In genomic region chr22:23884133-23884532, GRCh38 we compare ENCODE assay signal across 21 cellular contexts. TPM values are rescaled to one million over a fixed set of nuclear protein-coding genes. Genes with fewer than 3 reads are reported as not detected.
DNase-seq lines count a peak whose midpoint lies in the region; ATAC-seq and TF ChIP-seq lines count a peak whose summit lies in the region.
"Had no signal": no experiment of that assay in that cellular context is flagged by ENCODE, and none has a peak within 500 bp of the region (broad histone marks: within the 10 kb centered on the region; RNA-seq: fewer than 3 reads in every experiment).

No MANE protein-coding gene starts in this region.

- no peaks in the 10 kb centered on the region for H4K20me1 ChIP-seq in IMR-90 (ENCODE audit: insufficient read depth, low read length)
- H4K20me1 ChIP-seq in neural progenitor cell (ENCODE audit: low read depth) = no peaks in the 10 kb centered on the region

- intact Hi-C loops in IMR-90 (cut with micrococcal nuclease) = no loop called here

- no TSS peak for BruUV-seq in IMR-90 (replicated peaks; lab: Mats Ljungman, UMichigan)

- in situ Hi-C loops in IMR-90 (cut with MboI; ENCODE audit: low sequenced_read_pairs) = no loop called here

- H3K18ac ChIP-seq in IMR-90 (ENCODE audit: low read depth, low read length) = no peak overlapping the region
- H3K18ac ChIP-seq in neuronal stem cell (ENCODE audit: low read length) = no peak overlapping the region

- H3K4me3 Mint-ChIP-seq in glutamatergic neuron (ENCODE audit: unreplicated experiment) (no peak overlapping the region), neural progenitor cell (no peak overlapping the region)
- H3K4me3 Mint-ChIP-seq: CD4-positive, CD25-positive, alpha-beta regulatory T cell; CD8-positive, alpha-beta memory T cell had no signal

- H3K4me3 ChIP-seq in IMR-90 (ENCODE audit: insufficient read depth, low read depth, low read length) (no peak overlapping the region), neuronal stem cell (ENCODE audit: low read length in 2 of 2) (no peak overlapping the region), neural progenitor cell (no peak overlapping the region)
- H3K4me3 ChIP-seq: A549, HAP-1 had no signal

- no peak overlapping the region for H2BK15ac ChIP-seq in IMR-90 (ENCODE audit: low read depth, low read length)
- no peak overlapping the region for H2BK15ac ChIP-seq in neuronal stem cell (ENCODE audit: low read length)

- peaks cover 6% of the 10 kb centered on the region for H3K27me3 Mint-ChIP-seq in glutamatergic neuron (ENCODE audit: unreplicated experiment)
- peaks cover 4% of the 10 kb centered on the region for H3K27me3 Mint-ChIP-seq in neural progenitor cell (ENCODE audit: insufficient read depth, low read depth)
- H3K27me3 Mint-ChIP-seq: CD4-positive, CD25-positive, alpha-beta regulatory T cell; CD8-positive, alpha-beta memory T cell; IgD-negative memory B cell had no signal

- dilution Hi-C loops in IMR-90 (cut with HindIII; ENCODE audit: low sequenced_read_pairs, unreplicated experiment) = no loop called here

- ATAC-seq in IMR-90 (ENCODE audit: low read depth) = no peak
- ATAC-seq in HG03520 (IDR thresholded peaks at IDR 0.05; ENCODE audit: unreplicated experiment) = no peak
- ATAC-seq: A549 had no signal

- H3K36me3 Mint-ChIP-seq in glutamatergic neuron (ENCODE audit: unreplicated experiment) (peaks cover 8% of the 10 kb centered on the region), neural progenitor cell (peaks cover 21% of the 10 kb centered on the region)

- H3K9ac ChIP-seq in IMR-90 (ENCODE audit: low read depth, low read length) (no peak overlapping the region), neuronal stem cell (ENCODE audit: low read depth, low read length, poor library complexity) (no peak overlapping the region), neural progenitor cell (no peak overlapping the region)

- peaks cover 3% of the 10 kb centered on the region for H3K4me1 ChIP-seq in IMR-90 (ENCODE audit: control insufficient read depth, insufficient read depth, low read length)
- peaks cover 0 to 3% of the 10 kb centered on the region in 2 donors for H3K4me1 ChIP-seq in neuronal stem cell (ENCODE audit: control insufficient read depth in 2 of 2, insufficient read depth in 1 of 2, low read depth in 1 of 2, low read length in 2 of 2)
- H3K4me1 ChIP-seq in neural progenitor cell = peaks cover 7% of the 10 kb centered on the region

- WGBS in IMR-90 (ENCODE audit: extremely low coverage in 2 of 2, insufficient read length in 1 of 2), 2 experiments = 40% methylated on average over 1 of the region's 9 CpGs; no CpG with 5 or more reads in 1 of the 2 experiments
- WGBS in neuronal stem cell (ENCODE audit: extremely low coverage in 2 of 2, insufficient read length in 2 of 2, insufficient replicate concordance in 1 of 2), 2 donors = no CpG with 5 or more reads among the region's 9 CpGs

- H3K9me3 Mint-ChIP-seq in glutamatergic neuron (ENCODE audit: unreplicated experiment) (peaks cover 6% of the 10 kb centered on the region), neural progenitor cell (no peaks in the 10 kb centered on the region)
- H3K9me3 Mint-ChIP-seq: CD8-positive, alpha-beta memory T cell; IgD-negative memory B cell had no signal

- peaks cover 6% of the 10 kb centered on the region; the same call in 1 of the 2 replicates for H3K9me1 ChIP-seq in IMR-90 (ENCODE audit: insufficient read depth, low read length)

- H3K79me2 ChIP-seq in neural progenitor cell (ENCODE audit: low read depth) = no peaks in the 10 kb centered on the region

- H3K23ac ChIP-seq in IMR-90 (ENCODE audit: low read depth, low read length) (no peak overlapping the region), neuronal stem cell (ENCODE audit: low read depth, low read length, poor library complexity) (no peak overlapping the region)

- no peak overlapping the region for H3K4me2 ChIP-seq in IMR-90 (ENCODE audit: low read depth, low read length)
- no peak overlapping the region for H3K4me2 ChIP-seq in neuronal stem cell (ENCODE audit: insufficient read depth, low read length, poor library complexity, severe bottlenecking)
- no peak overlapping the region for H3K4me2 ChIP-seq in neural progenitor cell
- H3K4me2 ChIP-seq: A549 had no signal

- peak; percentile 51 for DNase-seq in NCI-H82 (lab: John Stamatoyannopoulos, UW)
- DNase-seq in NCI-H82 treated with DMSO at 0.1 percent for 48 hours (lab: John Stamatoyannopoulos, UW; ENCODE audit: unreplicated experiment) = no peak
- DNase-seq in IMR-90 = no peak
- peak; percentile 79 for DNase-seq in glutamatergic neuron
- no peak for DNase-seq in neuronal stem cell (ENCODE audit: low spot score)
- DNase-seq in Kasumi-1 (lab: John Stamatoyannopoulos, UW) = no peak
- no peak for DNase-seq in neural progenitor cell (ENCODE audit: low spot score)
- DNase-seq: CD4-positive, CD25-positive, alpha-beta regulatory T cell; CD8-positive, alpha-beta memory T cell; COR-L47; DMS 273 treated with DMSO at 0.1 percent for 48 hours; DMS53; DND-41; EL had no signal

- peak overlapping the region; percentile 22 for H2BK12ac ChIP-seq in neuronal stem cell (ENCODE audit: low read length)

- no peak for TF ChIP-seq POLR2A in IMR-90 (IDR thresholded peaks at IDR 0.05; ENCODE audit: low read depth, low read length)

- no peak overlapping the region for H2BK5ac ChIP-seq in IMR-90 (ENCODE audit: low read depth, low read length, poor library complexity, severe bottlenecking)
- no peak overlapping the region for H2BK5ac ChIP-seq in neuronal stem cell (ENCODE audit: low read length)

- H3K9me3 ChIP-seq in IMR-90 (ENCODE audit: control insufficient read depth, insufficient read depth, low read length) = no peaks in the 10 kb centered on the region
- no peaks in the 10 kb centered on the region for H3K9me3 ChIP-seq in neuronal stem cell (replicated peaks in 1 of 2; ENCODE audit: control insufficient read depth in 2 of 2, insufficient read depth in 1 of 2, low read depth in 1 of 2, low read length in 2 of 2)
- no peaks in the 10 kb centered on the region for H3K9me3 ChIP-seq in neural progenitor cell (ENCODE audit: low read depth)
- H3K9me3 ChIP-seq: A549, HAP-1 had no signal

- no peak overlapping the region for H4K5ac ChIP-seq in IMR-90 (ENCODE audit: low read depth, low read length)

- POLR2A ChIA-PET in IMR-90 (lab: Charles Lee; ENCODE audit: unreplicated experiment) = no interaction called here

- H2AFZ ChIP-seq in IMR-90 (replicated peaks; ENCODE audit: low read length, poor library complexity) (peak overlapping the region; percentile 19), neuronal stem cell (ENCODE audit: low read length) (no peak overlapping the region), neural progenitor cell (replicated peaks) (no peak overlapping the region)

- no peak overlapping the region for H2BK20ac ChIP-seq in IMR-90 (ENCODE audit: low read depth, low read length)

- H3K27ac ChIP-seq in IMR-90 (ENCODE audit: insufficient read depth, low read length) (no peak overlapping the region), neuronal stem cell (replicated peaks; ENCODE audit: low read length) (no peak overlapping the region), neural progenitor cell (no peak overlapping the region)
- H3K27ac ChIP-seq: 22Rv1, A549, HL-60 had no signal

- H3K4ac ChIP-seq in IMR-90 (ENCODE audit: low read depth, low read length) = no peak overlapping the region
- H3K4ac ChIP-seq in neuronal stem cell (ENCODE audit: low read length) = no peak overlapping the region

- H3K36me3 ChIP-seq in IMR-90 (ENCODE audit: control insufficient read depth, insufficient read depth, low read length) (peaks cover 1% of the 10 kb centered on the region; the same call in 1 of the 2 replicates), neuronal stem cell (replicated peaks in 1 of 2; ENCODE audit: control insufficient read depth in 2 of 2, insufficient read depth in 2 of 2, low read length in 2 of 2) (peaks cover 2 to 34% of the 10 kb centered on the region in 2 donors), neural progenitor cell (no peaks in the 10 kb centered on the region)
- H3K36me3 ChIP-seq: HAP-1 had no signal

- H4K91ac ChIP-seq in IMR-90 (ENCODE audit: insufficient read depth, low read depth, low read length) = no peak overlapping the region
- no peak overlapping the region for H4K91ac ChIP-seq in neuronal stem cell (ENCODE audit: low read depth, low read length, poor library complexity)

- H3K27ac Mint-ChIP-seq in glutamatergic neuron (ENCODE audit: unreplicated experiment) (peak overlapping the region; percentile 22), neural progenitor cell (no peak overlapping the region)
- H3K27ac Mint-ChIP-seq: CD4-positive, CD25-positive, alpha-beta regulatory T cell; CD8-positive, alpha-beta memory T cell; IgD-negative memory B cell had no signal

- TF ChIP-seq RAD21 in IMR-90 (IDR thresholded peaks at IDR 0.05; ENCODE audit: low read length) = no peak

- CTCF ChIA-PET in IMR-90 (lab: Yijun Ruan, JAX) = no interaction called here

- H3K79me1 ChIP-seq in IMR-90 (ENCODE audit: low read depth in 1 of 2, low read length in 2 of 2) (no peaks in the 10 kb centered on the region), neuronal stem cell (ENCODE audit: low read depth, low read length) (peaks cover 3% of the 10 kb centered on the region)

- H2AK9ac ChIP-seq in IMR-90 (replicated peaks; ENCODE audit: low read depth, low read length, poor library complexity) = no peak overlapping the region

- H3K56ac ChIP-seq in IMR-90 (ENCODE audit: extremely low read depth, insufficient read depth, low read length) = no peak overlapping the region

- H3K14ac ChIP-seq in IMR-90 (replicated peaks; ENCODE audit: low read depth, low read length) (no peak overlapping the region), neuronal stem cell (ENCODE audit: low read length) (no peak overlapping the region)

- no peak overlapping the region for H2BK120ac ChIP-seq in IMR-90 (ENCODE audit: low read depth, low read length)
- no peak overlapping the region for H2BK120ac ChIP-seq in neuronal stem cell (ENCODE audit: low read depth, low read length)

- peaks cover 4% of the 10 kb centered on the region for H3F3A ChIP-seq in neural progenitor cell (ENCODE audit: low read depth)

- H4K8ac ChIP-seq in IMR-90 (ENCODE audit: low read depth in 2 of 2, low read length in 2 of 2) (no peak overlapping the region), neuronal stem cell (ENCODE audit: low read depth, low read length) (no peak overlapping the region)

- TF ChIP-seq CTCF in IMR-90 (conservative IDR thresholded peaks at IDR 0.05; ENCODE audit: low read depth, low read length) = no peak
- no peak for TF ChIP-seq CTCF in glutamatergic neuron (IDR thresholded peaks at IDR 0.05; ENCODE audit: partially characterized antibody, unreplicated experiment)
- TF ChIP-seq CTCF in neural progenitor cell (IDR thresholded peaks at IDR 0.05) = no peak

- H3K4me1 Mint-ChIP-seq in glutamatergic neuron (ENCODE audit: low read depth, unreplicated experiment) (peaks cover 3% of the 10 kb centered on the region), neural progenitor cell (no peaks in the 10 kb centered on the region)
- H3K4me1 Mint-ChIP-seq: CD4-positive, CD25-positive, alpha-beta regulatory T cell; CD8-positive, alpha-beta memory T cell; IgD-negative memory B cell had no signal

- no peak overlapping the region for H2AK5ac ChIP-seq in IMR-90 (ENCODE audit: low read depth, low read length)
- H2AK5ac ChIP-seq in neuronal stem cell (ENCODE audit: low read depth, low read length) = peak overlapping the region; percentile 81

- H3K27me3 ChIP-seq in IMR-90 (ENCODE audit: control insufficient read depth, insufficient read depth, low read length) = no peaks in the 10 kb centered on the region
- no peaks in the 10 kb centered on the region for H3K27me3 ChIP-seq in neuronal stem cell (ENCODE audit: control insufficient read depth in 3 of 3, insufficient read depth in 3 of 3, low read depth in 1 of 3, low read length in 3 of 3)
- no peaks in the 10 kb centered on the region for H3K27me3 ChIP-seq in neural progenitor cell

RNA-seq across cellular contexts. Expression of gene MIF, which starts 10.1 kb away (rescaled TPM):
- 123 and 125 TPM in 2 replicates for total RNA-seq in IMR-90 (2012; rRNA removed)
- 530 and 798 TPM in 2 replicates for polyA plus RNA-seq in IMR-90 (2012; rRNA removed)
- polyA plus RNA-seq in IMR-90 (2012; cell fraction: cytosol; rRNA removed) = 412 and 1,658 TPM in 2 replicates
- 299 and 621 TPM in 2 replicates for polyA plus RNA-seq in IMR-90 (2012; cell fraction: nucleus; rRNA removed; ENCODE audit: low replicate concordance)
- total RNA-seq in glutamatergic neuron (ENCODE audit: unreplicated experiment) = 581 TPM
- 1,002 TPM for polyA plus RNA-seq in neuronal stem cell (2013, experiment 1 of 2)
- polyA plus RNA-seq in neuronal stem cell (2013, experiment 2 of 2) = 970 TPM
- total RNA-seq in neural progenitor cell (ENCODE audit: low replicate concordance) = 132 and 552 TPM in 2 replicates

RNA-seq across cellular contexts. Expression of gene SLC2A11, which starts 26.5 kb away (rescaled TPM):
- total RNA-seq in IMR-90 (2012; rRNA removed) (2.8 and 3.2 TPM in 2 replicates), glutamatergic neuron (ENCODE audit: unreplicated experiment) (52.4 TPM), neural progenitor cell (ENCODE audit: low replicate concordance) (3.8 and 12.1 TPM in 2 replicates)
- polyA plus RNA-seq in IMR-90 (2012; rRNA removed) = 6.6 and 8.7 TPM in 2 replicates
- polyA plus RNA-seq in IMR-90 (2012; cell fraction: cytosol; rRNA removed) = 7.6 and 10.2 TPM in 2 replicates
- polyA plus RNA-seq in IMR-90 (2012; cell fraction: nucleus; rRNA removed; ENCODE audit: low replicate concordance) = 38.2 and 42.7 TPM in 2 replicates
- polyA plus RNA-seq in neuronal stem cell (2013, experiment 1 of 2) = 11.4 TPM
- 10.5 TPM for polyA plus RNA-seq in neuronal stem cell (2013, experiment 2 of 2)

RNA-seq across cellular contexts. Expression of gene DERL3, which starts 45.3 kb away (rescaled TPM):
- total RNA-seq in IMR-90 (2012; rRNA removed) = under 0.01 and 0.18 TPM in 2 replicates
- polyA plus RNA-seq in IMR-90 (2012; rRNA removed) = 0.50 and 0.62 TPM in 2 replicates
- 0.41 and 0.49 TPM in 2 replicates for polyA plus RNA-seq in IMR-90 (2012; cell fraction: cytosol; rRNA removed)
- polyA plus RNA-seq in IMR-90 (2012; cell fraction: nucleus; rRNA removed; ENCODE audit: low replicate concordance) = 0.96 and 2.2 TPM in 2 replicates
- 1.2 TPM for total RNA-seq in glutamatergic neuron (ENCODE audit: unreplicated experiment)
- 4.2 TPM for polyA plus RNA-seq in neuronal stem cell (2013, experiment 1 of 2)
- 4.5 TPM for polyA plus RNA-seq in neuronal stem cell (2013, experiment 2 of 2)
- total RNA-seq in neural progenitor cell (ENCODE audit: low replicate concordance) = 1.1 and 7.7 TPM in 2 replicates
- total RNA-seq: HT1080 had no signal

Comparison
In these comparisons a context has a peak if more than half of its experiments do, and no peak if none do; other contexts are left out.
1. DNase-seq: peak in NCI-H82 (single experiment) and glutamatergic neuron (single experiment); none in NCI-H82 treated with DMSO at 0.1 percent for 48 hours (single experiment), IMR-90 (single experiment), neuronal stem cell (single experiment), Kasumi-1 (0 of 2) and neural progenitor cell (single experiment).